In genomic region chr17:50945779-50946222, GRCh38 we compare ENCODE assay signal across 1 cellular context.
TF ChIP-seq lines count a peak whose summit lies in the region.

No MANE protein-coding gene starts in this region.

TF ChIP-seq in A549, 52 proteins besides CTCF, POLR2A, EP300 and RAD21 (continued from another document):
- no peak for TF ChIP-seq ELK1 (IDR thresholded peaks at IDR 0.05; ENCODE audit: low read depth, low read length)
